Comparison of ENCODE assay signal across 22 cellular contexts in genomic region chr2:3132466-3132865, GRCh38.
DNase-seq lines count a peak whose midpoint lies in the region; ATAC-seq and TF ChIP-seq lines count a peak whose summit lies in the region.
"Had no signal": no experiment of that assay in that cellular context is flagged by ENCODE, and none has a peak within 500 bp of the region (broad histone marks: within the 10 kb centered on the region; RNA-seq: fewer than 3 reads in every experiment).

No MANE protein-coding gene starts in this region.

- no TSS peak for BruUV-seq in mammary epithelial cell (replicated peaks; lab: Mats Ljungman, UMichigan)

- no peak for ATAC-seq in GM19351 (IDR thresholded peaks at IDR 0.05; ENCODE audit: unreplicated experiment)
- ATAC-seq: Panc1 had no signal

- no peak overlapping the region for H2AFZ ChIP-seq in mammary epithelial cell (ENCODE audit: low read depth, low read length)
- H2AFZ ChIP-seq: GM23248 had no signal

- WGBS in mammary epithelial cell (ENCODE audit: low coverage, missing lambda C conversion rate): 96% methylated on average over 3 of the region's 10 CpGs

- intact Hi-C loops in posterior vena cava (cut with DNase I) (no loop called here), mammary epithelial cell (cut with micrococcal nuclease) (no loop called here)

- H3K27ac ChIP-seq in angular gyrus (ENCODE audit: low read depth, low read length): peak overlapping the region; percentile 54
- H3K27ac ChIP-seq in mammary epithelial cell (ENCODE audit: insufficient read depth, low read depth, low read length): no peak overlapping the region
- no peak overlapping the region for H3K27ac ChIP-seq in SJCRH30
- H3K27ac ChIP-seq: GM23248, RWPE1, SK-N-MC had no signal

- H3K4me3 ChIP-seq in mammary epithelial cell (replicated peaks in 1 of 3; ENCODE audit: insufficient read depth in 1 of 3, low read depth in 2 of 3, low read length in 3 of 3) (no peak overlapping the region), SJCRH30 (no peak overlapping the region)
- H3K4me3 ChIP-seq: GM23248, MG63, SK-N-MC had no signal

- DNase-seq in islet precursor cell (peak; percentile 39), posterior vena cava (ENCODE audit: low spot score) (peak; percentile 65), mammary epithelial cell (no peak), SJCRH30 (no peak), NOMO-1 treated with dmso at 0.1 percent for 144 hours (lab: John Stamatoyannopoulos, UW; ENCODE audit: unreplicated experiment) (no peak)
- DNase-seq: DMS153, DND-41, H9, KG1, MG63, NCI-H1105 treated with DMSO at 0.1 percent for 48 hours, NCI-H146, NCI-H2029, NCI-H446 treated with DMSO at 0.1 percent for 48 hours, NCI-H69, SHP77 treated with DMSO at 0.1 percent for 48 hours had no signal

- no peak overlapping the region for H3K4me2 ChIP-seq in mammary epithelial cell (ENCODE audit: insufficient read depth, low read depth, low read length)

- no peaks in the 10 kb centered on the region for H4K20me1 ChIP-seq in mammary epithelial cell (ENCODE audit: insufficient read depth, low read length)

- H3K36me3 ChIP-seq in mammary epithelial cell (ENCODE audit: insufficient read depth, low read length): no peaks in the 10 kb centered on the region
- no peaks in the 10 kb centered on the region for H3K36me3 ChIP-seq in SJCRH30
- H3K36me3 ChIP-seq: MG63 had no signal

- H3K27me3 ChIP-seq in mammary epithelial cell (ENCODE audit: insufficient read depth, low read length) (no peaks in the 10 kb centered on the region), SJCRH30 (no peaks in the 10 kb centered on the region)
- H3K27me3 ChIP-seq: MG63 had no signal

- in situ Hi-C loops in mammary epithelial cell (cut with MboI; ENCODE audit: low sequenced_read_pairs in 2 of 2): no loop called here

- no peaks in the 10 kb centered on the region for H3K79me2 ChIP-seq in mammary epithelial cell (ENCODE audit: insufficient read depth, low read length)

- dilution Hi-C loops in mammary epithelial cell (cut with HindIII; ENCODE audit: low sequenced_read_pairs): loop anchor here (5.0 kb wide), 1 partner anchor 80 kb away; no protein-coding TSS in a partner anchor

- no peak for TF ChIP-seq CTCF in mammary epithelial cell (conservative IDR thresholded peaks at IDR 0.05 in 1 of 2, IDR thresholded peaks at IDR 0.05 in 1 of 2; ENCODE audit: extremely low read depth in 1 of 2, insufficient read depth in 1 of 2, low read depth in 1 of 2, low read length in 2 of 2)

- no peak overlapping the region for H3K9ac ChIP-seq in mammary epithelial cell (ENCODE audit: insufficient read depth, low read length)
- H3K9ac ChIP-seq: GM23248 had no signal

- H3K9me3 ChIP-seq in mammary epithelial cell (replicated peaks; ENCODE audit: insufficient read depth, low read length) (peaks cover 9% of the 10 kb centered on the region), SJCRH30 (replicated peaks) (no peaks in the 10 kb centered on the region)
- H3K9me3 ChIP-seq: MG63 had no signal

- H3K4me1 ChIP-seq in mammary epithelial cell (ENCODE audit: insufficient read depth, low read length): no peaks in the 10 kb centered on the region
- H3K4me1 ChIP-seq in SJCRH30: peaks cover 45% of the 10 kb centered on the region

- CTCF ChIA-PET in mammary epithelial cell (lab: Charles Lee; ENCODE audit: low non-redundant PET): no interaction called here

Comparison
In these comparisons a context has a peak if more than half of its experiments do, and no peak if none do; other contexts are left out.
1. DNase-seq: peak in islet precursor cell (single experiment) and posterior vena cava (single experiment); none in mammary epithelial cell (single experiment), SJCRH30 (0 of 2) and NOMO-1 treated with dmso at 0.1 percent for 144 hours (single experiment).